In genomic region chr6:160024152-160024551, GRCh38 we compare ENCODE assay signal across 31 cellular contexts.
"Had no signal": no experiment of that assay in that cellular context is flagged by ENCODE, and none has a peak within 500 bp of the region (broad histone marks: within the 10 kb centered on the region; RNA-seq: fewer than 3 reads in every experiment).

No MANE protein-coding gene starts in this region.

- DNase-seq: activated CD4-positive, alpha-beta memory T cell treated with anti-CD3 and anti-CD28 coated beads for 36 hours; activated CD4-positive, alpha-beta T cell treated with anti-CD3 and anti-CD28 coated beads for 36 hours; activated CD4-positive, alpha-beta T cell treated with anti-CD3 and anti-CD28 coated beads, Interleukin-2, amount 10 ng/mL, durations not matched to agents 24 days and 14 days; activated CD4-positive, CD25-positive, alpha-beta regulatory T cell; activated CD4-positive, CD25-positive, alpha-beta regulatory T cell treated with anti-CD3 and anti-CD28 coated beads, Interleukin-2, amount 50 U/mL, for 72 hours; activated CD8-positive, alpha-beta memory T cell treated with anti-CD3 and anti-CD28 coated beads, Interleukin-2, amount 10 ng/mL, durations not matched to agents 7 days and 5 days; activated CD8-positive, alpha-beta memory T cell treated with anti-CD3 and anti-CD28 coated beads, Interleukin-2, amount 50 U/mL, for 4 hours; activated CD8-positive, alpha-beta T cell treated with anti-CD3 and anti-CD28 coated beads, Interleukin-2, amount 10 ng/mL, durations not matched to agents 7 days and 5 days; activated effector memory CD4-positive, alpha-beta T cell treated with anti-CD3 and anti-CD28 coated beads, Interleukin-2, amount 50 U/mL, for 16 hours; activated naive CD4-positive, alpha-beta T cell treated with anti-CD3 and anti-CD28 coated beads for 36 hours; activated naive CD8-positive, alpha-beta T cell treated with anti-CD3 and anti-CD28 coated beads for 36 hours; activated naive CD8-positive, alpha-beta T cell treated with anti-CD3 and anti-CD28 coated beads, Interleukin-2, amount 50 U/mL, for 24 hours; activated T-cell treated with anti-CD3 and anti-CD28 coated beads, Interleukin-2, amount 50 U/mL, for 1 hour; activated T-cell treated with anti-CD3 and anti-CD28 coated beads, Interleukin-2, amount 50 U/mL, for 48 hours; adrenal gland; amygdala; aorta; body of pancreas; central memory CD4-positive, alpha-beta T cell; cerebellar nuclear complex; colonic mucosa; effector CD8-positive, alpha-beta T cell; esophagus squamous epithelium; foreskin melanocyte; head of caudate nucleus; T-helper 17 cell; T1000 had no signal

- FAIRE-seq: endometrium, endothelial cell of umbilical vein had no signal

- H3K27me3 ChIP-seq: adrenal gland, body of pancreas, cardiac muscle cell, colonic mucosa, esophagus squamous epithelium had no signal

- H3K36me3 ChIP-seq: colonic mucosa had no signal

- H3K27ac ChIP-seq: adrenal gland, body of pancreas, cardiac muscle cell, colonic mucosa, epithelial cell of prostate, esophagus squamous epithelium had no signal

- H3K4me1 ChIP-seq: colonic mucosa, esophagus squamous epithelium had no signal

- ATAC-seq: activated CD4-positive, alpha-beta T cell treated with anti-CD3 and anti-CD28 coated beads for 36 hours; activated CD8-positive, alpha-beta memory T cell treated with anti-CD3 and anti-CD28 coated beads, Interleukin-2, amount 10 ng/mL, durations not matched to agents 7 days and 5 days; activated CD8-positive, alpha-beta T cell treated with anti-CD3 and anti-CD28 coated beads, Interleukin-2, amount 10 ng/mL, durations not matched to agents 7 days and 5 days; activated naive CD8-positive, alpha-beta T cell treated with anti-CD3 and anti-CD28 coated beads, Interleukin-2, amount 50 U/mL, for 24 hours; body of pancreas; T-helper 17 cell had no signal

- H3K4me3 ChIP-seq: adrenal gland, body of pancreas, cardiac muscle cell, colonic mucosa, esophagus squamous epithelium had no signal

- H3K9me3 ChIP-seq: adrenal gland, body of pancreas, colonic mucosa, esophagus squamous epithelium had no signal
